Comparison of ENCODE assay signal across 2 cellular contexts in genomic region chr11:62502030-62502730, GRCh38.
TF ChIP-seq lines count a peak whose summit lies in the region.

No MANE protein-coding gene starts in this region.

TF ChIP-seq in GM23338, 12 proteins besides CTCF, POLR2A, EP300 and RAD21:
- TF ChIP-seq EZH2 (IDR thresholded peaks at IDR 0.05; ENCODE audit: low read depth, unreplicated experiment), result no peak
- TF ChIP-seq POLR2AphosphoS5 (IDR thresholded peaks at IDR 0.05; ENCODE audit: low read depth), result no peak
- TF ChIP-seq JUNB (IDR thresholded peaks at IDR 0.05; ENCODE audit: unreplicated experiment), result no peak

TF ChIP-seq in HepG2, 621 proteins besides CTCF, POLR2A, EP300 and RAD21:
- peak; percentile 28; the same call in 1 of the 2 replicates for TF ChIP-seq ERF (CRISPR knock-in tag; IDR thresholded peaks at IDR 0.05)
- TF ChIP-seq E2F5 (CRISPR knock-in tag; conservative IDR thresholded peaks at IDR 0.05), result no peak
- 0 out of 2 replicates have a peak, but pooled peaks have one; percentile 11 for TF ChIP-seq ZNF792 (CRISPR knock-in tag; IDR thresholded peaks at IDR 0.05)
- TF ChIP-seq HIVEP1 (CRISPR knock-in tag; IDR thresholded peaks at IDR 0.05), result no peak
- no peak for TF ChIP-seq POLR2AphosphoS5 (IDR thresholded peaks at IDR 0.05; ENCODE audit: low read depth, low read length)
- TF ChIP-seq CBX2 (IDR thresholded peaks at IDR 0.05; ENCODE audit: low read depth, low read length), result peak; percentile 80; the same call in 1 of the 2 replicates
- TF ChIP-seq CBX2 (CRISPR knock-in tag; IDR thresholded peaks at IDR 0.05; ENCODE audit: low read depth), result no peak
